In the genomic region with DNA sequence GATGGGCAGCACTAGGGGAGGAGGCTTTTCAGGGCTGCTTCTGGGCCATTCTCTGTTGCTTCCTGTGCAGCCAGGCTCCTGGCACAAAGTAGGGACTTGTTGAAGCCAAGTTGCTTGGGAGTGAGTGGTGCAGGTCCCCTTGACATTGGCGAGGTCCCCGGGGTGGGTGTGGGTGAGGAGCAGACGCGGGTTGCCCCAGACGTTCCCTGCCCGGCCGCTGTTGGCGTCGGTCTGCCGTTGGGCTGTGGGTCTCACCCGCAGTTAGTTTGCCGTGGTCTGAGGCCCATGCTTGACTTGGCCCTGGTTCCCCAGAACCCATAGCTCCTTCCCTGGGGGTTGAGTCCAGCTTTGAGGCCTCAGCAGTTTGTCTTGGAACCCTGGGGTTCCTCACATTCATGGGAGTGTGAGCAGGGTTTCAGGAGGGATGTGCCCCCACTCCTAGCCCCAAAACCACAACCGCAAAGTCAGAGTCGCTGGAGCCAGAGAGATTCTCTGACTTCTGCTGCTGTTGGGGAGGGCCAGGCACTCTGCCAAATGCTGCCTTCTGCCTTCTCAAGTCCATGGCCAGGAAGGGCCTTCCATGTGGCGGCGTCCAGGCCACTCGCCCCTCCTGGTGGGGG, we compare ENCODE assay signal across 8 cellular contexts.
A peak's percentile ranks its signal among the peaks of the same experiment; 100 is the strongest.
DNase-seq lines count a peak whose midpoint lies in the region; ATAC-seq and TF ChIP-seq lines count a peak whose summit lies in the region.

No MANE protein-coding gene starts in this region.

- H3K36me3 Mint-ChIP-seq in HFFc6 (ENCODE audit: low read depth) (peaks cover 5% of the 10 kb centered on the region), WTC11 (peaks cover 7% of the 10 kb centered on the region), nephron progenitor cell (ENCODE audit: low read depth) (peaks cover 4% of the 10 kb centered on the region)

- H3K27ac Mint-ChIP-seq in HFFc6 (peak overlapping the region; percentile 71; the same call in 1 of the 2 replicates), WTC11 (peak overlapping the region; percentile 78), nephron progenitor cell (no peak overlapping the region)

- H3K4me1 ChIP-seq in effector memory CD4-positive, alpha-beta T cell (ENCODE audit: control insufficient read depth, insufficient read depth, low read length, poor library complexity, severe bottlenecking), result peaks cover 52% of the 10 kb centered on the region
- peaks cover 95 to 100% of the 10 kb centered on the region in 2 experiments for H3K4me1 ChIP-seq in neutrophil (ENCODE audit: control insufficient read depth in 1 of 2, insufficient read depth in 1 of 2, low read depth in 1 of 2, low read length in 1 of 2)

- TF ChIP-seq CTCF in HFFc6 (IDR thresholded peaks at IDR 0.05) (no peak), WTC11 (IDR thresholded peaks at IDR 0.05) (no peak), neutrophil (IDR thresholded peaks at IDR 0.05) (peak; percentile 1), nephron progenitor cell (IDR thresholded peaks at IDR 0.05) (no peak)

- no peaks in the 10 kb centered on the region for H3K9me3 ChIP-seq in effector memory CD4-positive, alpha-beta T cell (ENCODE audit: control insufficient read depth, low read length)
- no peaks in the 10 kb centered on the region for H3K9me3 ChIP-seq in neutrophil

- H3K27me3 ChIP-seq in effector memory CD4-positive, alpha-beta T cell (replicated peaks; ENCODE audit: control insufficient read depth, insufficient read depth, low read length, poor library complexity, severe bottlenecking), result no peaks in the 10 kb centered on the region
- no peaks in the 10 kb centered on the region for H3K27me3 ChIP-seq in neutrophil

- H3K27me3 Mint-ChIP-seq in HFFc6 (ENCODE audit: insufficient read depth), result no peaks in the 10 kb centered on the region
- H3K27me3 Mint-ChIP-seq in WTC11 (ENCODE audit: low read depth), result no peaks in the 10 kb centered on the region
- no peaks in the 10 kb centered on the region for H3K27me3 Mint-ChIP-seq in nephron progenitor cell (ENCODE audit: low read depth, poor library complexity)

- DNase-seq in HFFc6, result no peak
- DNase-seq in WTC11 (ENCODE audit: low spot score), result no peak
- peak in 1 of 3 donors; percentile 17 for DNase-seq in effector memory CD4-positive, alpha-beta T cell
- DNase-seq in nephron progenitor cell, result no peak
- no peak for DNase-seq in D341Med (ENCODE audit: low spot score)
- no peak for DNase-seq in DMS153 (lab: John Stamatoyannopoulos, UW)

- H3K27ac ChIP-seq in effector memory CD4-positive, alpha-beta T cell (ENCODE audit: insufficient read depth, low read length, poor library complexity, severe bottlenecking), result peak overlapping the region; percentile 30
- H3K27ac ChIP-seq in neutrophil, result peak overlapping the region; percentile 100

- H3K4me1 Mint-ChIP-seq in HFFc6 (ENCODE audit: low read depth) (peaks cover 22% of the 10 kb centered on the region), WTC11 (peaks cover 6% of the 10 kb centered on the region), nephron progenitor cell (peaks cover 30% of the 10 kb centered on the region)

- POLR2A ChIA-PET in WTC11 (lab: Charles Lee), result no interaction called here

- H3K4me3 Mint-ChIP-seq in HFFc6 (no peak overlapping the region), WTC11 (no peak overlapping the region), nephron progenitor cell (no peak overlapping the region)

- no peaks in the 10 kb centered on the region for H3K36me3 ChIP-seq in effector memory CD4-positive, alpha-beta T cell (ENCODE audit: control insufficient read depth, insufficient read depth, low read length)
- H3K36me3 ChIP-seq in neutrophil, result peaks cover 35% of the 10 kb centered on the region

- H3K9me3 Mint-ChIP-seq in HFFc6 (peaks cover 8% of the 10 kb centered on the region), WTC11 (peaks cover 2% of the 10 kb centered on the region), nephron progenitor cell (peaks cover 8% of the 10 kb centered on the region)

- CTCF ChIA-PET in WTC11 (lab: Charles Lee), result interaction anchor here (1.2 kb wide), 1 partner anchor 39 kb away, joined by 4 read pairs; no protein-coding TSS in a partner anchor

- ATAC-seq in WTC11 (no peak), GM18520 (IDR thresholded peaks at IDR 0.05; ENCODE audit: unreplicated experiment) (no peak)

- peak overlapping the region; percentile 10 for H3K4me3 ChIP-seq in effector memory CD4-positive, alpha-beta T cell (ENCODE audit: insufficient read depth, low read depth, low read length, poor library complexity, severe bottlenecking)
- H3K4me3 ChIP-seq in neutrophil (ENCODE audit: low read depth in 1 of 2, low read length in 1 of 2), result peak overlapping the region; percentile 63 to 67

TF ChIP-seq in WTC11, 78 proteins besides CTCF, POLR2A, EP300 and RAD21:
- TF ChIP-seq TEAD4 (CRISPR knock-in tag; IDR thresholded peaks at IDR 0.05) (no peak), OVOL2 (CRISPR knock-in tag; IDR thresholded peaks at IDR 0.05; ENCODE audit: borderline replicate concordance) (no peak), ZNF219 (CRISPR knock-in tag; IDR thresholded peaks at IDR 0.05; ENCODE audit: borderline replicate concordance) (no peak), CREB1 (CRISPR knock-in tag; IDR thresholded peaks at IDR 0.05) (no peak), RORB (CRISPR knock-in tag; IDR thresholded peaks at IDR 0.05) (no peak), SMAD4 (CRISPR knock-in tag; IDR thresholded peaks at IDR 0.05) (no peak), NFATC4 (CRISPR knock-in tag; IDR thresholded peaks at IDR 0.05) (no peak), CBFB (CRISPR knock-in tag; IDR thresholded peaks at IDR 0.05; ENCODE audit: low read depth) (no peak), FOXP4 (CRISPR knock-in tag; IDR thresholded peaks at IDR 0.05) (no peak), ATF1 (CRISPR knock-in tag; IDR thresholded peaks at IDR 0.05) (no peak), NFE2L1 (CRISPR knock-in tag; IDR thresholded peaks at IDR 0.05) (no peak), ZNF671 (CRISPR knock-in tag; IDR thresholded peaks at IDR 0.05) (no peak)
- TF ChIP-seq, protein P1, sequence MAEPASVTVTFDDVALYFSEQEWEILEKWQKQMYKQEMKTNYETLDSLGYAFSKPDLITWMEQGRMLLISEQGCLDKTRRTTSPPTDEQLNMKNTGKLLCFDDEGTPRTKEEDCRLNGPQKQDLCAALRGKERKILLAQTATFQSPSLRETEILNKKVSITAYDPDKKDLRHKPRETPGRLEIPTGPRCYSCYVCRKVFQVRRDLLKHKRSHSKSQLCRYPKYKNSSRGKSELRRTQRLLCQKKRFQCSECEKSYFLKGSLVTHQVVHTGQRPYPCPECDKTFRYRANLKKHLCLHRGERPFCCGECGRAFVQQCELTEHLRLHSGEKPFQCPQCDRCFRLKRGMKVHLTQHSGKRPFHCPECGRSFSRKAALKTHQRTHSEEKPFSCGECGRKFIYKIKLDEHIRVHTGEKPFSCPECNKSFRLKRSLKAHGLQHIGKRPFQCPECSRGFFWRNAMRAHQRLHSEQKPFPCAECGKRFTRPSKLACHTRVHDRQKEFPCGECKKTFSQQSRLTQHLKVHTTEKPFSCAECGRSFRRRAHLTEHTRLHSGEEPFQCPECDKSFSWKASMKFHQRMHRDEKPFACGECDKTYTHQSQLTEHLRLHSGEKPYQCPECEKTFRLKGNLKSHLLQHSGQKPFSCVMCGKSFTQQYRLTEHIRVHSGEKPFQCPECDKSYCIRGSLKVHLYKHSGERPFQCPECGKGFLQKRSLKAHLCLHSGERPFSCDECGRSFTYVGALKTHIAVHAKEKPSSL (CRISPR knock-in tag; conservative IDR thresholded peaks at IDR 0.05), result no peak
- TF ChIP-seq, protein P2, sequence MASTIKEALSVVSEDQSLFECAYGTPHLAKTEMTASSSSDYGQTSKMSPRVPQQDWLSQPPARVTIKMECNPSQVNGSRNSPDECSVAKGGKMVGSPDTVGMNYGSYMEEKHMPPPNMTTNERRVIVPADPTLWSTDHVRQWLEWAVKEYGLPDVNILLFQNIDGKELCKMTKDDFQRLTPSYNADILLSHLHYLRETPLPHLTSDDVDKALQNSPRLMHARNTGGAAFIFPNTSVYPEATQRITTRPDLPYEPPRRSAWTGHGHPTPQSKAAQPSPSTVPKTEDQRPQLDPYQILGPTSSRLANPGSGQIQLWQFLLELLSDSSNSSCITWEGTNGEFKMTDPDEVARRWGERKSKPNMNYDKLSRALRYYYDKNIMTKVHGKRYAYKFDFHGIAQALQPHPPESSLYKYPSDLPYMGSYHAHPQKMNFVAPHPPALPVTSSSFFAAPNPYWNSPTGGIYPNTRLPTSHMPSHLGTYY (CRISPR knock-in tag; IDR thresholded peaks at IDR 0.05), result no peak
